In genomic region chr1:183633676-183634343, GRCh38 we compare ENCODE assay signal across 8 cellular contexts.
DNase-seq lines count a peak whose midpoint lies in the region; ATAC-seq lines count a peak whose summit lies in the region.

No MANE protein-coding gene starts in this region.

- H3K4me3 Mint-ChIP-seq in effector memory CD8-positive, alpha-beta T cell, result peak overlapping the region; percentile 97

- peaks cover 39% of the 10 kb centered on the region for H3K36me3 ChIP-seq in KOPT-K1 (ENCODE audit: insufficient read depth, low read length)
- peaks cover 20 to 21% of the 10 kb centered on the region in 2 donors for H3K36me3 ChIP-seq in muscle layer of duodenum (ENCODE audit: control insufficient read depth in 1 of 2, insufficient read depth in 2 of 2, low read length in 2 of 2)

- peak; percentile 45 for ATAC-seq in GM21723 (IDR thresholded peaks at IDR 0.05; ENCODE audit: unreplicated experiment)
- ATAC-seq in effector memory CD8-positive, alpha-beta T cell (replicated peaks), result peak; percentile 31

- H3K9me3 ChIP-seq in KOPT-K1 (ENCODE audit: insufficient read depth, low read length, poor library complexity, severe bottlenecking) (no peaks in the 10 kb centered on the region), muscle layer of duodenum (ENCODE audit: control insufficient read depth in 1 of 2, low read length in 2 of 2) (no peaks in the 10 kb centered on the region)

- H3K9me3 Mint-ChIP-seq in effector memory CD8-positive, alpha-beta T cell, result no peaks in the 10 kb centered on the region

- H3K27ac ChIP-seq in KOPT-K1 (ENCODE audit: low read depth, low read length, poor library complexity, severe bottlenecking) (peak overlapping the region; percentile 75), muscle layer of duodenum (ENCODE audit: low read length) (peak overlapping the region; percentile 94)

- DNase-seq in stimulated activated CD4-positive, alpha-beta T cell treated with anti-CD3 and anti-CD28 coated beads, Interleukin-15, amount 100 ng/mL, for 24 hours, result peak; percentile 16
- DNase-seq in stimulated activated CD4-positive, alpha-beta T cell treated with anti-CD3 and anti-CD28 coated beads, Interleukin-4, amount 100 ng/mL, for 1 hour, result no peak
- DNase-seq in SKM-1 (lab: John Stamatoyannopoulos, UW; ENCODE audit: unreplicated experiment) (peak; percentile 77), cortex of kidney (lab: John Stamatoyannopoulos, UW) (no peak)
- peak in 2 of 3 experiments; percentile 8 to 16 for DNase-seq in effector memory CD8-positive, alpha-beta T cell

- no peaks in the 10 kb centered on the region for H3K27me3 ChIP-seq in muscle layer of duodenum (ENCODE audit: low read depth, low read length)

- H3K4me1 Mint-ChIP-seq in effector memory CD8-positive, alpha-beta T cell (ENCODE audit: low read depth in 2 of 2), result peaks cover 38 to 43% of the 10 kb centered on the region in 2 donors

- no peaks in the 10 kb centered on the region for H3K27me3 Mint-ChIP-seq in effector memory CD8-positive, alpha-beta T cell

- H3K4me3 ChIP-seq in muscle layer of duodenum (ENCODE audit: low read depth in 1 of 2, low read length in 2 of 2), result peak overlapping the region; percentile 84 to 89

- H3K36me3 Mint-ChIP-seq in effector memory CD8-positive, alpha-beta T cell (ENCODE audit: insufficient read depth), result peaks cover 50% of the 10 kb centered on the region

- H3K4me1 ChIP-seq in muscle layer of duodenum (ENCODE audit: control insufficient read depth in 1 of 2, insufficient read depth in 2 of 2, low read length in 2 of 2), result peaks cover 6 to 40% of the 10 kb centered on the region in 2 donors

- peak overlapping the region; percentile 35 to 77 for H3K27ac Mint-ChIP-seq in effector memory CD8-positive, alpha-beta T cell

Comparison
In these comparisons a context has a peak if more than half of its experiments do, and no peak if none do; other contexts are left out.
1. DNase-seq: peak in stimulated activated CD4-positive, alpha-beta T cell treated with anti-CD3 and anti-CD28 coated beads, Interleukin-15, amount 100 ng/mL, for 24 hours (single experiment), SKM-1 (single experiment) and effector memory CD8-positive, alpha-beta T cell (2 of 3); none in stimulated activated CD4-positive, alpha-beta T cell treated with anti-CD3 and anti-CD28 coated beads, Interleukin-4, amount 100 ng/mL, for 1 hour (single experiment) and cortex of kidney (single experiment).